ENCODE assay signal across 1 cellular context in genomic region chr20:674936-675452, GRCh38.
TF ChIP-seq lines count a peak whose summit lies in the region.

No MANE protein-coding gene starts in this region.

TF ChIP-seq in H1, 55 proteins besides CTCF, POLR2A, EP300 and RAD21:
- no peak for TF ChIP-seq HDAC2 (IDR thresholded peaks at IDR 0.05; ENCODE audit: borderline replicate concordance in 1 of 2, low read depth in 2 of 2, low read length in 2 of 2)
- TF ChIP-seq SP2 (IDR thresholded peaks at IDR 0.05; ENCODE audit: low read length) = no peak
- no peak for TF ChIP-seq ZNF274 (IDR thresholded peaks at IDR 0.05; ENCODE audit: borderline replicate concordance, extremely low read depth, low read length)
- no peak for TF ChIP-seq YY1 (IDR thresholded peaks at IDR 0.05; ENCODE audit: low read depth, low read length)
- no peak for TF ChIP-seq BRCA1 (IDR thresholded peaks at IDR 0.05; ENCODE audit: low read depth, low read length)
- TF ChIP-seq RBBP5 (IDR thresholded peaks at IDR 0.05; ENCODE audit: borderline replicate concordance, low read depth, low read length) = no peak
- TF ChIP-seq PHF8 (conservative IDR thresholded peaks at IDR 0.05; ENCODE audit: low read depth, low read length) = no peak
- no peak for TF ChIP-seq CREB1 (IDR thresholded peaks at IDR 0.05)
- TF ChIP-seq FOSL1 (IDR thresholded peaks at IDR 0.05; ENCODE audit: insufficient read depth, low read depth, low read length) = no peak
- TF ChIP-seq EZH2 (IDR thresholded peaks at IDR 0.05; ENCODE audit: low read depth, low read length, severe bottlenecking) = no peak
- TF ChIP-seq CBX8 (IDR thresholded peaks at IDR 0.05; ENCODE audit: borderline replicate concordance, low read depth, low read length) = no peak
- no peak for TF ChIP-seq TEAD4 (IDR thresholded peaks at IDR 0.05; ENCODE audit: low read depth, low read length)
- no peak for TF ChIP-seq SUZ12 (IDR thresholded peaks at IDR 0.05; ENCODE audit: low read length)
TF ChIP-seq in H1: peak in this region for 0.
